ENCODE assay signal across 8 cellular contexts in genomic region chr7:97005764-97006145, GRCh38. TPM values are rescaled to one million over a fixed set of nuclear protein-coding genes. Genes with fewer than 3 reads are reported as not detected.
DNase-seq lines count a peak whose midpoint lies in the region; ATAC-seq and TF ChIP-seq lines count a peak whose summit lies in the region.

No MANE protein-coding gene starts in this region.

- 3 to 10% methylated on average over 1 to 16 of the region's 20 CpGs for WGBS in transverse colon (ENCODE audit: low coverage in 1 of 2), 2 donors

- H3K27me3 ChIP-seq in kidney epithelial cell (ENCODE audit: control insufficient read depth, insufficient read depth, low read length), result peaks cover 88% of the 10 kb centered on the region
- H3K27me3 ChIP-seq in transverse colon, result peaks cover 100% of the 10 kb centered on the region

- in situ Hi-C loops in transverse colon (cut with MboI; ENCODE audit: low pct_ligation_motif_present in 1 of 4, low pct_unique_long_range_greater_than_20kb in 1 of 4, low sequenced_read_pairs in 3 of 4), result no loop called here

- ATAC-seq in activated CD8-positive, alpha-beta T cell treated with anti-CD3 and anti-CD28 coated beads, Interleukin-2, amount 10 ng/mL, durations not matched to agents 7 days and 5 days, result peak; percentile 17
- no peak for ATAC-seq in HG03135 (IDR thresholded peaks at IDR 0.05; ENCODE audit: unreplicated experiment)

- no peaks in the 10 kb centered on the region for H3K36me3 Mint-ChIP-seq in activated naive CD4-positive, alpha-beta T cell treated with anti-CD3 and anti-CD28 coated beads for 36 hours (ENCODE audit: low read depth)
- H3K36me3 Mint-ChIP-seq in activated CD8-positive, alpha-beta T cell treated with anti-CD3 and anti-CD28 coated beads, Interleukin-2, amount 10 ng/mL, durations not matched to agents 7 days and 5 days (ENCODE audit: low read depth), result peaks cover 3% of the 10 kb centered on the region

- no peak for TF ChIP-seq CTCF in kidney epithelial cell (IDR thresholded peaks at IDR 0.05; ENCODE audit: insufficient read depth, low read length, poor library complexity, severe bottlenecking)
- no peak for TF ChIP-seq CTCF in transverse colon (IDR thresholded peaks at IDR 0.05)

- H3K9me3 ChIP-seq in transverse colon, result no peaks in the 10 kb centered on the region

- peak overlapping the region; percentile 72 for H3K4me3 Mint-ChIP-seq in activated naive CD4-positive, alpha-beta T cell treated with anti-CD3 and anti-CD28 coated beads for 36 hours
- peak overlapping the region; percentile 57 for H3K4me3 Mint-ChIP-seq in activated CD8-positive, alpha-beta T cell treated with anti-CD3 and anti-CD28 coated beads, Interleukin-2, amount 10 ng/mL, durations not matched to agents 7 days and 5 days

- no peak for DNase-seq in activated naive CD4-positive, alpha-beta T cell treated with anti-CD3 and anti-CD28 coated beads for 36 hours
- DNase-seq in activated naive CD4-positive, alpha-beta T cell (lab: John Stamatoyannopoulos, UW), result no peak
- DNase-seq in activated CD8-positive, alpha-beta T cell treated with anti-CD3 and anti-CD28 coated beads, Interleukin-2, amount 10 ng/mL, durations not matched to agents 7 days and 5 days, result no peak
- DNase-seq in kidney epithelial cell (ENCODE audit: low read depth) (no peak), transverse colon (no peak), SHP77 (lab: John Stamatoyannopoulos, UW) (no peak), SIG-M5 treated with dmso at 0.1 percent for 504 hours (lab: John Stamatoyannopoulos, UW; ENCODE audit: unreplicated experiment) (no peak)

- H3K27me3 Mint-ChIP-seq in activated naive CD4-positive, alpha-beta T cell treated with anti-CD3 and anti-CD28 coated beads for 36 hours (ENCODE audit: low read depth), result peaks cover 85% of the 10 kb centered on the region
- H3K27me3 Mint-ChIP-seq in activated CD8-positive, alpha-beta T cell treated with anti-CD3 and anti-CD28 coated beads, Interleukin-2, amount 10 ng/mL, durations not matched to agents 7 days and 5 days (ENCODE audit: low read depth), result peaks cover 77% of the 10 kb centered on the region

- intact Hi-C loops in activated naive CD4-positive, alpha-beta T cell treated with anti-CD3 and anti-CD28 coated beads for 36 hours (cut with micrococcal nuclease), result loop anchor here (1.0 to 5.0 kb wide), 2 partner anchors 22 to 168 kb away; no protein-coding TSS in a partner anchor
- intact Hi-C loops in transverse colon (cut with DNase I; ENCODE audit: low total_unique reads), result no loop called here

- no peak for TF ChIP-seq EP300 in transverse colon (IDR thresholded peaks at IDR 0.05; ENCODE audit: low read depth)

- no peaks in the 10 kb centered on the region for H3K36me3 ChIP-seq in kidney epithelial cell (ENCODE audit: control insufficient read depth, insufficient read depth, low read length)
- no peaks in the 10 kb centered on the region for H3K36me3 ChIP-seq in transverse colon

- CTCF ChIA-PET in activated naive CD4-positive, alpha-beta T cell treated with anti-CD3 and anti-CD28 coated beads for 36 hours (lab: Charles Lee), result interaction anchor here (1.0 to 1.1 kb wide), 2 partner anchors 16 to 22 kb away, joined by 3 read pairs; no protein-coding TSS in a partner anchor
- CTCF ChIA-PET in activated CD8-positive, alpha-beta T cell treated with anti-CD3 and anti-CD28 coated beads, Interleukin-2, amount 10 ng/mL, durations not matched to agents 7 days and 5 days (lab: Charles Lee), result interaction anchor here (1.8 kb wide), 1 partner anchor 22 kb away, joined by 7 read pairs; no protein-coding TSS in a partner anchor

- peaks cover 19% of the 10 kb centered on the region for H3K4me1 Mint-ChIP-seq in activated naive CD4-positive, alpha-beta T cell treated with anti-CD3 and anti-CD28 coated beads for 36 hours (ENCODE audit: low read depth)
- H3K4me1 Mint-ChIP-seq in activated CD8-positive, alpha-beta T cell treated with anti-CD3 and anti-CD28 coated beads, Interleukin-2, amount 10 ng/mL, durations not matched to agents 7 days and 5 days (ENCODE audit: low read depth), result peaks cover 12% of the 10 kb centered on the region

- no peaks in the 10 kb centered on the region for H3K9me3 Mint-ChIP-seq in activated naive CD4-positive, alpha-beta T cell treated with anti-CD3 and anti-CD28 coated beads for 36 hours
- no peaks in the 10 kb centered on the region for H3K9me3 Mint-ChIP-seq in activated CD8-positive, alpha-beta T cell treated with anti-CD3 and anti-CD28 coated beads, Interleukin-2, amount 10 ng/mL, durations not matched to agents 7 days and 5 days (ENCODE audit: insufficient read depth)

- H3K4me1 ChIP-seq in transverse colon, result peaks cover 0 to 40% (median 19%) of the 10 kb centered on the region in 4 donors

- no peak overlapping the region for H3K27ac ChIP-seq in transverse colon

- POLR2A ChIA-PET in activated CD8-positive, alpha-beta T cell treated with anti-CD3 and anti-CD28 coated beads, Interleukin-2, amount 10 ng/mL, durations not matched to agents 7 days and 5 days (lab: Charles Lee), result interaction anchor here (0.6 to 1.2 kb wide), 2 partner anchors 16 to 111 kb away, joined by 3 read pairs; no protein-coding TSS in a partner anchor

- no peak for TF ChIP-seq POLR2A in transverse colon (IDR thresholded peaks at IDR 0.05)

- no peak overlapping the region for H3K27ac Mint-ChIP-seq in activated naive CD4-positive, alpha-beta T cell treated with anti-CD3 and anti-CD28 coated beads for 36 hours
- H3K27ac Mint-ChIP-seq in activated CD8-positive, alpha-beta T cell treated with anti-CD3 and anti-CD28 coated beads, Interleukin-2, amount 10 ng/mL, durations not matched to agents 7 days and 5 days, result no peak overlapping the region

- H3K4me3 ChIP-seq in kidney epithelial cell (ENCODE audit: low read depth, low read length) (peak overlapping the region; percentile 7), transverse colon (peak overlapping the region in 3 of 4 donors; percentile 29 to 46 (median 31))

RNA-seq across cellular contexts. Expression of gene DLX6, which starts 0.4 kb away (rescaled TPM):
- not detected for total RNA-seq in activated naive CD4-positive, alpha-beta T cell treated with anti-CD3 and anti-CD28 coated beads for 36 hours
- not detected for total RNA-seq in activated CD8-positive, alpha-beta T cell treated with anti-CD3 and anti-CD28 coated beads, Interleukin-2, amount 10 ng/mL, durations not matched to agents 7 days and 5 days
- not detected in 2 replicates for total RNA-seq in kidney epithelial cell
- total RNA-seq in transverse colon, result not detected

RNA-seq across cellular contexts. Expression of gene DLX5, which starts 18.9 kb away (rescaled TPM):
- total RNA-seq in activated naive CD4-positive, alpha-beta T cell treated with anti-CD3 and anti-CD28 coated beads for 36 hours, result not detected
- not detected for total RNA-seq in activated CD8-positive, alpha-beta T cell treated with anti-CD3 and anti-CD28 coated beads, Interleukin-2, amount 10 ng/mL, durations not matched to agents 7 days and 5 days
- total RNA-seq in kidney epithelial cell (not detected in 2 replicates), transverse colon (not detected)
